In the genomic region with DNA sequence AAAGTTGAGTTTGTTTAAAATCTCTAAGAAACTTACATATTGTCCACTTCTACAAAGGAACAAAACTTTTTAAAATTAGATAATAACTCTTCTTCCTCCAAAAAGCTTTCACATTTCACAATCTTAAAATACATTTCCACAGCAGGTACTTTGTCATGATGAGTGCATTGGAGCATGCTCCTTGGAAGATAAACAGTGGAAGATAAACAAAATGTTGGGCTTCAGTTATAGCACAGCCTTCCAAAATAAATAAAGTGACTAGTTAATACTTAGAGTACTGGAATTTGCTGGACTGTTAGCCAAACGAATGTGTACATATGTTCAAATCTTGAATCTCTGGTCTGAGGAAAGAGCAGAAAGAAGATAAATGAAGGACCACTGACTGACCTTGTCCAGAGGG, we compare ENCODE assay signal across 10 cellular contexts. TPM values are rescaled to one million over a fixed set of nuclear protein-coding genes. Genes with fewer than 3 reads are reported as not detected.
DNase-seq lines count a peak whose midpoint lies in the region; ATAC-seq, FAIRE-seq and TF ChIP-seq lines count a peak whose summit lies in the region.
"Had no signal": no experiment of that assay in that cellular context is flagged by ENCODE, and none has a peak within 500 bp of the region (broad histone marks: within the 10 kb centered on the region; RNA-seq: fewer than 3 reads in every experiment).

No MANE protein-coding gene starts in this region.

- no peak overlapping the region for H3K4me3 Mint-ChIP-seq in HFFc6

- H3K4ac ChIP-seq in H1 (replicated peaks; ENCODE audit: insufficient read length, low read depth, low read length) = no peak overlapping the region

- no peak for TF ChIP-seq CTCF in 22Rv1 (IDR thresholded peaks at IDR 0.05)
- TF ChIP-seq CTCF in HFFc6 (IDR thresholded peaks at IDR 0.05) = no peak
- no peak for TF ChIP-seq CTCF in H1 (IDR thresholded peaks at IDR 0.05; ENCODE audit: control extremely low read depth in 1 of 3, insufficient read depth in 1 of 3, low read depth in 1 of 3, low read length in 3 of 3)

- no peak overlapping the region for H4K91ac ChIP-seq in H1 (replicated peaks; ENCODE audit: insufficient read length, low read length)

- TF ChIP-seq EP300 in H1 (IDR thresholded peaks at IDR 0.05; ENCODE audit: borderline replicate concordance in 1 of 2, low read depth in 2 of 2, low read length in 2 of 2) = no peak

- H4K8ac ChIP-seq in H1 (ENCODE audit: extremely low read depth, insufficient read depth, low read length) = no peak overlapping the region

- no peak overlapping the region for H3K18ac ChIP-seq in H1 (ENCODE audit: extremely low read depth, low read length)

- CTCF ChIA-PET in H1 (lab: Charles Lee; ENCODE audit: partially characterized antibody) = interaction anchor here (0.7 to 1.4 kb wide), 4 partner anchors 8 to 855 kb away, joined by 3 to 4 read pairs (median 4); no protein-coding TSS in a partner anchor

- no peak overlapping the region for H2BK12ac ChIP-seq in H1 (ENCODE audit: low read depth, low read length)

- no peak overlapping the region for H2AFZ ChIP-seq in H1 (ENCODE audit: low read length)

- peak overlapping the region; percentile 52; the same call in 1 of the 2 replicates for H2BK20ac ChIP-seq in H1 (ENCODE audit: low read length)

- ATAC-seq in left lobe of liver (peak; percentile 96), HG02763 (IDR thresholded peaks at IDR 0.05; ENCODE audit: unreplicated experiment) (no peak)

- H3K27me3 Mint-ChIP-seq in HFFc6 (ENCODE audit: insufficient read depth) = no peaks in the 10 kb centered on the region

- H2AK5ac ChIP-seq in H1 (ENCODE audit: low read depth, low read length) = no peak overlapping the region

- no peaks in the 10 kb centered on the region for H3K79me2 ChIP-seq in H1 (ENCODE audit: control insufficient read depth in 1 of 2, insufficient read depth in 2 of 2, low read length in 2 of 2)

- H3K36me3 ChIP-seq in H1 (ENCODE audit: control insufficient read depth in 2 of 4, insufficient read depth in 4 of 4, low read length in 3 of 4) = no peaks in the 10 kb centered on the region

- no peak for TF ChIP-seq RAD21 in H1 (IDR thresholded peaks at IDR 0.05 in 1 of 2, conservative IDR thresholded peaks at IDR 0.05 in 1 of 2; ENCODE audit: low read depth in 2 of 2, low read length in 2 of 2)

- H3K9me3 Mint-ChIP-seq in HFFc6 = no peaks in the 10 kb centered on the region

- H3K4me2 ChIP-seq in H1 (ENCODE audit: insufficient read depth in 1 of 2, low read depth in 2 of 2, low read length in 2 of 2) = no peak overlapping the region

- H2BK15ac ChIP-seq in H1 (ENCODE audit: low read length) = no peak overlapping the region

- no peak for TF ChIP-seq POLR2A in H1 (IDR thresholded peaks at IDR 0.05; ENCODE audit: control extremely low read depth in 1 of 2, low read depth in 2 of 2, low read length in 2 of 2)

- H3K27me3 ChIP-seq in H1 (replicated peaks in 1 of 4; ENCODE audit: control insufficient read depth in 3 of 4, extremely low read depth in 1 of 4, insufficient read depth in 3 of 4, low read length in 3 of 4) = no peaks in the 10 kb centered on the region

- no peaks in the 10 kb centered on the region; a peak in 2 of 4 replicates for H3K9me3 ChIP-seq in H1 (ENCODE audit: insufficient read depth in 2 of 2, low read depth in 1 of 2, low read length in 1 of 2)

- POLR2A ChIA-PET in H1 (lab: Charles Lee; ENCODE audit: partially characterized antibody) = no interaction called here

- H4K5ac ChIP-seq in H1 (ENCODE audit: insufficient read length, low read depth, low read length) = no peak overlapping the region

- peaks cover 0 to 5% (median 0%) of the 10 kb centered on the region in 4 experiments; a peak in 1 of 7 replicates for H3K4me1 ChIP-seq in H1 (replicated peaks in 1 of 4; ENCODE audit: control insufficient read depth in 3 of 4, insufficient read depth in 4 of 4, low read length in 3 of 4)

- H3K27ac ChIP-seq in 22Rv1 = peak overlapping the region; percentile 75
- H3K27ac ChIP-seq in H1 (ENCODE audit: low read depth, low read length) = no peak overlapping the region

- H3K23ac ChIP-seq in H1 (ENCODE audit: insufficient read length) = no peak overlapping the region

- no peak for FAIRE-seq in H1 (lab: Jason Lieb, UNC)

- H2BK120ac ChIP-seq in H1 (replicated peaks; ENCODE audit: low read depth, low read length) = no peak overlapping the region

- no peak overlapping the region for H3K27ac Mint-ChIP-seq in HFFc6

- H3K79me1 ChIP-seq in H1 (ENCODE audit: low read depth, low read length) = no peaks in the 10 kb centered on the region

- WGBS in H1 (ENCODE audit: extremely low coverage in 1 of 2, insufficient coverage in 1 of 2, insufficient read length in 1 of 2, insufficient replicate concordance in 2 of 2, low coverage in 1 of 2, low lambda C conversion rate in 2 of 2, missing lambda C conversion rate in 1 of 2), 2 experiments = 86% methylated on average over 1 of the region's 1 CpG; no CpG with 5 or more reads in 1 of the 2 experiments

- H4K20me1 ChIP-seq in H1 (replicated peaks in 1 of 2; ENCODE audit: control insufficient read depth in 1 of 2, insufficient read depth in 2 of 2, low read length in 2 of 2) = no peaks in the 10 kb centered on the region

- H3K14ac ChIP-seq in H1 (ENCODE audit: insufficient read length) = no peak overlapping the region

- DNase-seq in HFFc6 (peak; percentile 42), H1 (ENCODE audit: low read depth in 1 of 2, low spot score in 2 of 2) (no peak), left lobe of liver (ENCODE audit: low spot score) (no peak), iPS-NIHi11 (ENCODE audit: low spot score) (no peak), 8988T (no peak)
- no peak for DNase-seq in stimulated activated CD4-positive, alpha-beta T cell treated with anti-CD3 and anti-CD28 coated beads, Interleukin-1b, Interleukin-23, amount 100 ng/mL, for 48 hours
- DNase-seq: NCI-H1417 treated with DMSO at 0.1 percent for 48 hours, NCI-H69 had no signal

- H3K9ac ChIP-seq in H1 (replicated peaks in 1 of 4; ENCODE audit: extremely low read depth in 1 of 4, low read depth in 3 of 4, low read length in 3 of 4) = no peak overlapping the region

- H2BK5ac ChIP-seq in H1 (ENCODE audit: low read depth, low read length) = no peak overlapping the region

- H3K4me1 Mint-ChIP-seq in HFFc6 (ENCODE audit: low read depth) = peaks cover 21% of the 10 kb centered on the region

- no peaks in the 10 kb centered on the region for H3K23me2 ChIP-seq in H1 (ENCODE audit: low read depth, low read length)

- no peak overlapping the region for H3K4me3 ChIP-seq in H1 (ENCODE audit: extremely low read depth in 1 of 4, insufficient read depth in 2 of 4, low read depth in 3 of 4, low read length in 4 of 4)

- no peaks in the 10 kb centered on the region for H3K36me3 Mint-ChIP-seq in HFFc6 (ENCODE audit: low read depth)

- no peak overlapping the region for H3K56ac ChIP-seq in H1 (replicated peaks; ENCODE audit: insufficient read length, low read depth, low read length)

TF ChIP-seq in H1, 55 proteins besides CTCF, POLR2A, EP300 and RAD21 (continues in another document):
- TF ChIP-seq CBX5 (IDR thresholded peaks at IDR 0.05; ENCODE audit: low read depth, low read length) = no peak
- no peak for TF ChIP-seq BRCA1 (IDR thresholded peaks at IDR 0.05; ENCODE audit: low read depth, low read length)
- no peak for TF ChIP-seq TCF12 (IDR thresholded peaks at IDR 0.05; ENCODE audit: low read depth, low read length)

RNA-seq across cellular contexts. Expression of a gene that starts 54.9 kb away (rescaled TPM):
- total RNA-seq in HFFc6 (2021; fragmentation: NEBNext Ultra II Directional; extraction: Animal tissue kit (Norgen Biotek cat#: 25700)) = 10 to 100 TPM; 13.3 to 23.2 (median 18.6) TPM
- total RNA-seq in H1 (2021; fragmentation: NEBNext Ultra II Directional; extraction: Animal tissue kit (Norgen Biotek cat#: 25700)) = 29.5 and 32.4 TPM in 2 replicates
- polyA plus RNA-seq in H1 (2011; rRNA removed) = 3.4 and 5.6 TPM in 2 replicates
- polyA plus RNA-seq in H1 (2011; cell fraction: cytosol; rRNA removed) = 8.1 TPM
- 10.9 TPM for polyA plus RNA-seq in H1 (2011; cell fraction: nucleus; rRNA removed)
- polyA plus RNA-seq in H1 (2012, experiment 1 of 2) = 6.9 to 13.7 TPM (median 12.9 TPM) in 4 replicates
- polyA plus RNA-seq in H1 (2012, experiment 2 of 2) = 0.59 TPM
- 11.6 TPM for polyA plus RNA-seq in H1 (2013, experiment 1 of 2)
- polyA plus RNA-seq in H1 (2013, experiment 2 of 2) = 12.1 TPM
- 55.2 and 66.1 TPM in 2 replicates for polyA minus RNA-seq in H1 (2011; rRNA and poly(A)+ RNA removed)
- polyA minus RNA-seq in H1 (2011; cell fraction: cytosol; rRNA and poly(A)+ RNA removed) = 26.3 TPM
- polyA minus RNA-seq in H1 (2011; cell fraction: nucleus; rRNA and poly(A)+ RNA removed) = 114 TPM
- 0.53 TPM for total RNA-seq in left lobe of liver
